Comparison of ENCODE assay signal across 2 cellular contexts in genomic region chr14:74475678-74476077, GRCh38.
TF ChIP-seq lines count a peak whose summit lies in the region.

No MANE protein-coding gene starts in this region.

TF ChIP-seq in endothelial cell of umbilical vein, 7 proteins besides CTCF, POLR2A, EP300 and RAD21:
- TF ChIP-seq GATA2 (IDR thresholded peaks at IDR 0.05; ENCODE audit: insufficient read depth, insufficient read length, low read depth, low read length): no peak
- TF ChIP-seq POLR2AphosphoS5 (IDR thresholded peaks at IDR 0.05; ENCODE audit: insufficient read depth, low read depth, low read length): no peak
- TF ChIP-seq FOS (IDR thresholded peaks at IDR 0.05; ENCODE audit: borderline replicate concordance, insufficient read depth, low read length): no peak
- no peak for TF ChIP-seq MYC (IDR thresholded peaks at IDR 0.05; ENCODE audit: low read depth, low read length)
- no peak for TF ChIP-seq EZH2 (IDR thresholded peaks at IDR 0.05; ENCODE audit: borderline replicate concordance, low read depth, low read length, severe bottlenecking)
- no peak for TF ChIP-seq MAX (IDR thresholded peaks at IDR 0.05; ENCODE audit: insufficient read depth, insufficient read length)
- no peak for TF ChIP-seq JUN (IDR thresholded peaks at IDR 0.05; ENCODE audit: borderline replicate concordance, insufficient read depth, insufficient read length, low read depth)

TF ChIP-seq in neural cell, 6 proteins besides CTCF, POLR2A, EP300 and RAD21:
- TF ChIP-seq SMC3 (conservative IDR thresholded peaks at IDR 0.05; ENCODE audit: poor library complexity) (no peak), TAF1 (IDR thresholded peaks at IDR 0.05; ENCODE audit: low read depth) (no peak), REST (IDR thresholded peaks at IDR 0.05; ENCODE audit: borderline replicate concordance) (no peak), EZH2 (IDR thresholded peaks at IDR 0.05; ENCODE audit: borderline replicate concordance, insufficient read depth, low read length, poor library complexity, severe bottlenecking) (no peak), MXI1 (conservative IDR thresholded peaks at IDR 0.05; ENCODE audit: poor library complexity, severe bottlenecking) (no peak), POLR2AphosphoS5 (IDR thresholded peaks at IDR 0.05) (no peak)
